In genomic region chr5:36936309-36936708, GRCh38 we compare ENCODE assay signal across 36 cellular contexts.
"Had no signal": no experiment of that assay in that cellular context is flagged by ENCODE, and none has a peak within 500 bp of the region (broad histone marks: within the 10 kb centered on the region; RNA-seq: fewer than 3 reads in every experiment).

No MANE protein-coding gene starts in this region.

- ATAC-seq: Right ventricle myocardium inferior had no signal

- H3K4me3 ChIP-seq: MG63, PC-9 had no signal

- H3K27ac ChIP-seq: brain microvascular endothelial cell, PC-9, RWPE1, VCaP had no signal

- H3K36me3 ChIP-seq: brain microvascular endothelial cell, MG63 had no signal

- H2AFZ ChIP-seq: PC-9 had no signal

- FAIRE-seq: RCC 7860 had no signal

- H3K27me3 ChIP-seq: brain microvascular endothelial cell, MG63 had no signal

- H3K4me2 ChIP-seq: PC-9 had no signal

- H3K9me3 ChIP-seq: MG63 had no signal

- DNase-seq: activated B cell treated with CpG ODN at 0.5 μM for 24 hours; activated CD4-positive, alpha-beta memory T cell treated with anti-CD3 and anti-CD28 coated beads for 36 hours; activated CD4-positive, alpha-beta T cell treated with anti-CD3 and anti-CD28 coated beads for 4 hours; activated CD4-positive, alpha-beta T cell treated with anti-CD3 and anti-CD28 coated beads, Interleukin-2, amount 50 U/mL, for 1 hour; activated CD4-positive, CD25-positive, alpha-beta regulatory T cell treated with anti-CD3 and anti-CD28 coated beads, Interleukin-2, amount 50 U/mL, for 72 hours; activated CD8-positive, alpha-beta memory T cell treated with anti-CD3 and anti-CD28 coated beads, Interleukin-2, amount 50 U/mL, for 4 hours; activated effector memory CD4-positive, alpha-beta T cell treated with Interleukin-2 at 50 U/mL for 16 hours; activated naive CD4-positive, alpha-beta T cell treated with anti-CD3 and anti-CD28 coated beads, Interleukin-2, amount 10 ng/mL, durations not matched to agents 7 days and 5 days; activated naive CD8-positive, alpha-beta T cell treated with anti-CD3 and anti-CD28 coated beads for 36 hours; activated T-cell treated with anti-CD3 and anti-CD28 coated beads for 4 hours; activated T-cell treated with anti-CD3 and anti-CD28 coated beads, Interleukin-2, amount 50 U/mL, for 48 hours; amniotic stem cell; aorta; brain microvascular endothelial cell; central memory CD4-positive, alpha-beta T cell; Kasumi-1; MG63; NCI-H1048; NCI-H1105 treated with DMSO at 0.1 percent for 48 hours; NCI-H1436 treated with DMSO at 0.1 percent for 48 hours; NCI-H1694 treated with DMSO at 0.1 percent for 48 hours; NCI-H2029 treated with DMSO at 0.1 percent for 48 hours; NCI-H2107; NCI-H2171; NCI-H510A; NCI-H526; NCI-H748 treated with DMSO at 0.1 percent for 48 hours; PC-9; SW 1271; T-helper 1 cell; T-helper 2 cell; T-helper 9 cell had no signal
